Comparison of ENCODE assay signal across 8 cellular contexts in the genomic region with DNA sequence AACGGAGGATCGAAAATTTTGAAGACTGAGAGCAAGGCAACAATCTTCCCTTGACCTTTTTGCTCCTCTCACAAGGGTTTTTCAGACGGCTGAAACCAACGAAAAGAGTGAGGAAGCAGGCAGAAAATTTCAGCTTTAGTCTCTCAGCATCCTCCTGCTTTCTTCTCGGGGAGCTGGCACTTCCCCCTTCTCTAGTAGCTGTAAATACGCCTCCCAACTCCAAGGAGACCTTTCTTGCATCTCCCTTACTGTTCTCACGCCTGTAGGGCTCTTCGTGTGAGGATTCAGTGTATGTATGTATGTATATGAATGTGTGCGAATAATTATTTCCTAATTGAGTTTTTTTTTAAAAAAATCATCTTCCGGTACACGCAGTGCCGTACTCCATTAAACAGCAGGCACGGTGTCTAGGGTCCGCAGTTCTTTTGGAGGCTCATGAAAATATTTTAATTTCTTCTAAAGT.
DNase-seq lines count a peak whose midpoint lies in the region; ATAC-seq and TF ChIP-seq lines count a peak whose summit lies in the region.

No MANE protein-coding gene starts in this region.

- H3K36me3 Mint-ChIP-seq in activated T-helper 2 cell treated with anti-CD3 and anti-CD28 coated beads, Interferon-gamma antibody, Interleukin-2, Interleukin-4, amounts not matched to agents 10 μg/mL and 5 μg/mL and 100 μg/mL, durations not matched to agents 14 hours and 24 hours and 36 hours (ENCODE audit: low read depth): no peaks in the 10 kb centered on the region

- H3K27me3 Mint-ChIP-seq in activated T-helper 2 cell treated with anti-CD3 and anti-CD28 coated beads, Interferon-gamma antibody, Interleukin-2, Interleukin-4, amounts not matched to agents 10 μg/mL and 5 μg/mL and 100 μg/mL, durations not matched to agents 14 hours and 24 hours and 36 hours (ENCODE audit: low read depth): no peaks in the 10 kb centered on the region

- TF ChIP-seq CTCF in parathyroid adenoma (IDR thresholded peaks at IDR 0.05): no peak

- no peaks in the 10 kb centered on the region for H3K9me3 Mint-ChIP-seq in activated T-helper 2 cell treated with anti-CD3 and anti-CD28 coated beads, Interferon-gamma antibody, Interleukin-2, Interleukin-4, amounts not matched to agents 10 μg/mL and 5 μg/mL and 100 μg/mL, durations not matched to agents 14 hours and 24 hours and 36 hours

- H3K27me3 ChIP-seq in parathyroid adenoma (ENCODE audit: control insufficient read depth, insufficient read depth, low read length): no peaks in the 10 kb centered on the region

- H3K4me2 ChIP-seq in parathyroid adenoma (ENCODE audit: low read length): peak overlapping the region; percentile 88

- H3K79me2 ChIP-seq in parathyroid adenoma: no peaks in the 10 kb centered on the region

- peaks cover 47% of the 10 kb centered on the region for H3K4me1 Mint-ChIP-seq in activated T-helper 2 cell treated with anti-CD3 and anti-CD28 coated beads, Interferon-gamma antibody, Interleukin-2, Interleukin-4, amounts not matched to agents 10 μg/mL and 5 μg/mL and 100 μg/mL, durations not matched to agents 14 hours and 24 hours and 36 hours (ENCODE audit: low read depth)

- peak overlapping the region; percentile 15 for H3K9ac ChIP-seq in parathyroid adenoma

- no peaks in the 10 kb centered on the region for H3K36me3 ChIP-seq in parathyroid adenoma (ENCODE audit: control insufficient read depth, insufficient read depth, low read length)

- peak; percentile 13 for ATAC-seq in GM21723 (IDR thresholded peaks at IDR 0.05; ENCODE audit: unreplicated experiment)

- H3K4me1 ChIP-seq in parathyroid adenoma: no peaks in the 10 kb centered on the region

- H3K4me3 ChIP-seq in parathyroid adenoma (ENCODE audit: low read depth, low read length): peak overlapping the region; percentile 84

- H3K4me3 Mint-ChIP-seq in activated T-helper 2 cell treated with anti-CD3 and anti-CD28 coated beads, Interferon-gamma antibody, Interleukin-2, Interleukin-4, amounts not matched to agents 10 μg/mL and 5 μg/mL and 100 μg/mL, durations not matched to agents 14 hours and 24 hours and 36 hours (ENCODE audit: low read depth): peak overlapping the region; percentile 83

- intact Hi-C loops in activated T-helper 2 cell treated with anti-CD3 and anti-CD28 coated beads, Interferon-gamma antibody, Interleukin-2, Interleukin-4, amounts not matched to agents 10 μg/mL and 5 μg/mL and 100 μg/mL, durations not matched to agents 14 hours and 24 hours and 36 hours (cut with micrococcal nuclease): loop anchor here (1.0 to 10.0 kb wide), 4 partner anchors 16 to 365 kb away; a partner anchor contains a TSS

- H3K27ac ChIP-seq in parathyroid adenoma: peak overlapping the region; percentile 89

- H3K27ac Mint-ChIP-seq in activated T-helper 2 cell treated with anti-CD3 and anti-CD28 coated beads, Interferon-gamma antibody, Interleukin-2, Interleukin-4, amounts not matched to agents 10 μg/mL and 5 μg/mL and 100 μg/mL, durations not matched to agents 14 hours and 24 hours and 36 hours: peak overlapping the region; percentile 93

- H2AFZ ChIP-seq in parathyroid adenoma: peak overlapping the region; percentile 93

- H3K9me3 ChIP-seq in parathyroid adenoma (ENCODE audit: control insufficient read depth, low read length): no peaks in the 10 kb centered on the region

- DNase-seq in DMS79 (lab: John Stamatoyannopoulos, UW) (peak; percentile 2), NCI-H2029 (lab: John Stamatoyannopoulos, UW) (peak; percentile 33), germinal center (ENCODE audit: low spot score) (peak; percentile 33), UCSD-AML1 (lab: John Stamatoyannopoulos, UW; ENCODE audit: unreplicated experiment) (no peak), NCI-H2107 treated with DMSO at 0.1 percent for 48 hours (lab: John Stamatoyannopoulos, UW; ENCODE audit: unreplicated experiment) (no peak)
- no peak for DNase-seq in activated T-helper 2 cell treated with anti-CD3 and anti-CD28 coated beads, Interferon-gamma antibody, Interleukin-2, Interleukin-4, amounts not matched to agents 10 μg/mL and 5 μg/mL and 100 μg/mL, durations not matched to agents 14 hours and 24 hours and 36 hours (ENCODE audit: low spot score)

Comparison
In these comparisons a context has a peak if more than half of its experiments do, and no peak if none do; other contexts are left out.
1. DNase-seq: peak in DMS79 (single experiment), NCI-H2029 (single experiment) and germinal center (single experiment); none in activated T-helper 2 cell treated with anti-CD3 and anti-CD28 coated beads, Interferon-gamma antibody, Interleukin-2, Interleukin-4, amounts not matched to agents 10 μg/mL and 5 μg/mL and 100 μg/mL, durations not matched to agents 14 hours and 24 hours and 36 hours (single experiment), UCSD-AML1 (single experiment) and NCI-H2107 treated with DMSO at 0.1 percent for 48 hours (single experiment).